Comparison of ENCODE assay signal across 8 cellular contexts in genomic region chr1:23559136-23559984, GRCh38. TPM values are rescaled to one million over a fixed set of nuclear protein-coding genes. Genes with fewer than 3 reads are reported as not detected.
DNase-seq lines count a peak whose midpoint lies in the region; ATAC-seq and TF ChIP-seq lines count a peak whose summit lies in the region.

ID3 (minus strand) TSS chr1:23559501; CDS start chr1:23559426, 75 bp downstream.

- H3K4me3 ChIP-seq in trophoblast cell (ENCODE audit: low read depth, low read length) (peak within 1 kb of the TSS; percentile 82), tibial nerve (peak within 1 kb of the TSS; percentile 79 to 93 (median 85))

- no peak for TF ChIP-seq CTCF in GM10266 (IDR thresholded peaks at IDR 0.05; ENCODE audit: control insufficient read depth, insufficient read depth, low read depth, missing control alignments)
- TF ChIP-seq CTCF in tibial nerve (IDR thresholded peaks at IDR 0.05) = peak in 1 of 5 experiments; percentile 21

- H3K9ac ChIP-seq in trophoblast cell (ENCODE audit: low read length) = peak within 1 kb of the TSS; percentile 90

- no peaks in the 10 kb centered on the region for H3K9me3 Mint-ChIP-seq in activated naive CD8-positive, alpha-beta T cell treated with anti-CD3 and anti-CD28 coated beads, Interleukin-2, amount 10 ng/mL, durations not matched to agents 7 days and 5 days

- H3K27me3 ChIP-seq in trophoblast cell (ENCODE audit: insufficient read depth, low read length) (no peaks in the 10 kb centered on the region), tibial nerve (no peaks in the 10 kb centered on the region)

- H2BK12ac ChIP-seq in trophoblast cell (ENCODE audit: low read length) = peak within 1 kb of the TSS; percentile 83

- POLR2A ChIA-PET in activated naive CD8-positive, alpha-beta T cell treated with anti-CD3 and anti-CD28 coated beads, Interleukin-2, amount 10 ng/mL, durations not matched to agents 7 days and 5 days (lab: Charles Lee) = interaction anchor here (0.6 to 6.4 kb wide), 22 partner anchors 9 to 401 kb away, joined by 3 to 141 read pairs (median 9); partner anchors contain the start of genes E2F2, HNRNPR and PNRC2

- no CpG with 5 or more reads among the region's 57 CpGs for WGBS in trophoblast cell (ENCODE audit: extremely low coverage, insufficient coverage, insufficient read length)
- 0% methylated on average over 46 to 48 of the region's 57 CpGs for WGBS in tibial nerve, 2 donors

- H3K4me1 Mint-ChIP-seq in activated naive CD8-positive, alpha-beta T cell treated with anti-CD3 and anti-CD28 coated beads, Interleukin-2, amount 10 ng/mL, durations not matched to agents 7 days and 5 days = peaks cover 54% of the 10 kb centered on the region

- peak; percentile 67 for ATAC-seq in HG02588 (IDR thresholded peaks at IDR 0.05; ENCODE audit: unreplicated experiment)
- ATAC-seq in activated naive CD8-positive, alpha-beta T cell treated with anti-CD3 and anti-CD28 coated beads, Interleukin-2, amount 10 ng/mL, durations not matched to agents 7 days and 5 days (ENCODE audit: low read depth) = peak; percentile 72
- peak; percentile 83 for ATAC-seq in Right ventricle myocardium inferior

- H4K12ac ChIP-seq in trophoblast cell (ENCODE audit: low read depth, low read length) = peak within 1 kb of the TSS; percentile 41

- H3K14ac ChIP-seq in trophoblast cell (ENCODE audit: low read length) = peak within 1 kb of the TSS; percentile 86

- DNase-seq in GM10266 (ENCODE audit: extremely low spot score) (peak; percentile 88), NCI-H1105 (lab: John Stamatoyannopoulos, UW) (peak; percentile 93), SW 1271 (lab: John Stamatoyannopoulos, UW) (peak; percentile 49 to 83), Right ventricle myocardium inferior (ENCODE audit: missing footprints) (peak; percentile 99), trophoblast cell (peak; percentile 98), tibial nerve (ENCODE audit: low spot score in 2 of 2) (peak; percentile 95 to 97)
- DNase-seq in activated naive CD8-positive, alpha-beta T cell treated with anti-CD3 and anti-CD28 coated beads, Interleukin-2, amount 10 ng/mL, durations not matched to agents 7 days and 5 days = peak; percentile 91

- H3K4me2 ChIP-seq in trophoblast cell (ENCODE audit: low read length) = peak within 1 kb of the TSS; percentile 80

- peak; percentile 75 to 100 for TF ChIP-seq EP300 in tibial nerve (IDR thresholded peaks at IDR 0.05)

- H3K27ac ChIP-seq in trophoblast cell (ENCODE audit: low read depth, low read length) (peak within 1 kb of the TSS; percentile 97), tibial nerve (peak within 1 kb of the TSS; percentile 90 to 97 (median 96))

- peak within 1 kb of the TSS; percentile 78 for H4K8ac ChIP-seq in trophoblast cell (ENCODE audit: low read depth, low read length)

- H3K18ac ChIP-seq in trophoblast cell (ENCODE audit: low read length) = peak within 1 kb of the TSS; percentile 89

- peaks cover 4% of the 10 kb centered on the region for H3K36me3 Mint-ChIP-seq in activated naive CD8-positive, alpha-beta T cell treated with anti-CD3 and anti-CD28 coated beads, Interleukin-2, amount 10 ng/mL, durations not matched to agents 7 days and 5 days

- H2BK120ac ChIP-seq in trophoblast cell (ENCODE audit: insufficient read depth, low read length, poor library complexity) = peak within 1 kb of the TSS; percentile 89

- peaks cover 22% of the 10 kb centered on the region for H3K79me2 ChIP-seq in trophoblast cell (ENCODE audit: control insufficient read depth, insufficient read depth, low read length, poor library complexity)

- peak within 1 kb of the TSS; percentile 1 for H2AFZ ChIP-seq in trophoblast cell (ENCODE audit: insufficient read depth, low read length, poor library complexity)

- peak; percentile 97 to 99 for TF ChIP-seq POLR2A in tibial nerve (IDR thresholded peaks at IDR 0.05)

- peak within 1 kb of the TSS; percentile 84 for H3K4me3 Mint-ChIP-seq in activated naive CD8-positive, alpha-beta T cell treated with anti-CD3 and anti-CD28 coated beads, Interleukin-2, amount 10 ng/mL, durations not matched to agents 7 days and 5 days

- no peaks in the 10 kb centered on the region for H3K9me3 ChIP-seq in trophoblast cell (ENCODE audit: insufficient read depth, low read depth, low read length)
- H3K9me3 ChIP-seq in tibial nerve = no peaks in the 10 kb centered on the region

- H3K4me1 ChIP-seq in trophoblast cell (ENCODE audit: control insufficient read depth in 1 of 2, insufficient read depth in 2 of 2, low read length in 2 of 2) (peaks cover 36 to 43% of the 10 kb centered on the region in 2 experiments), tibial nerve (peaks cover 0 to 70% (median 53%) of the 10 kb centered on the region in 4 donors)

- peak within 1 kb of the TSS; percentile 89 for H4K91ac ChIP-seq in trophoblast cell (ENCODE audit: low read depth, low read length)

- intact Hi-C loops in Right ventricle myocardium inferior (cut with DNase I) = loop anchor here (10.0 kb wide), 1 partner anchor 355 kb away; the partner anchor contains the start of gene CNR2

- H3K27ac Mint-ChIP-seq in activated naive CD8-positive, alpha-beta T cell treated with anti-CD3 and anti-CD28 coated beads, Interleukin-2, amount 10 ng/mL, durations not matched to agents 7 days and 5 days = peak within 1 kb of the TSS; percentile 85

- H3K36me3 ChIP-seq in trophoblast cell (ENCODE audit: control insufficient read depth in 1 of 2, insufficient read depth in 2 of 2, low read length in 2 of 2) (peaks cover 11 to 12% of the 10 kb centered on the region in 2 experiments), tibial nerve (peaks cover 0 to 13% (median 0%) of the 10 kb centered on the region in 3 donors)

- H2BK5ac ChIP-seq in trophoblast cell (ENCODE audit: low read depth, low read length, poor library complexity) = peak within 1 kb of the TSS; percentile 90

- peaks cover 21% of the 10 kb centered on the region for H3K27me3 Mint-ChIP-seq in activated naive CD8-positive, alpha-beta T cell treated with anti-CD3 and anti-CD28 coated beads, Interleukin-2, amount 10 ng/mL, durations not matched to agents 7 days and 5 days

- H3K79me1 ChIP-seq in trophoblast cell (ENCODE audit: low read length) = peaks cover 74% of the 10 kb centered on the region

- H3K23ac ChIP-seq in trophoblast cell (ENCODE audit: low read length) = no peak within 1 kb of the TSS

- peak within 1 kb of the TSS; percentile 45 for H2AK5ac ChIP-seq in trophoblast cell (ENCODE audit: low read length)

- H3K4ac ChIP-seq in trophoblast cell (ENCODE audit: low read depth, low read length) = peak within 1 kb of the TSS; percentile 71

RNA-seq across cellular contexts. Expression of gene ID3, which starts in this region (rescaled TPM):
- total RNA-seq in activated naive CD8-positive, alpha-beta T cell treated with anti-CD3 and anti-CD28 coated beads, Interleukin-2, amount 10 ng/mL, durations not matched to agents 7 days and 5 days = 10 to 100 TPM; 44.0 to 51.1 TPM
- total RNA-seq in Right ventricle myocardium inferior (90.3 TPM), tibial nerve (100 to 1,000 TPM; 263 to 369 (median 312) TPM)
- polyA plus RNA-seq in trophoblast cell (2013) = 335 and 340 TPM in 2 replicates

Comparison
In these comparisons a context has a peak if more than half of its experiments do, and no peak if none do; other contexts are left out.
1. Peak in every context shown above with its lines: DNase-seq, ATAC-seq, H3K4me3 ChIP-seq and H3K27ac ChIP-seq.